36 cellular contexts compared by ENCODE assay signal in genomic region chr4:99290848-99291786, GRCh38. TPM values are rescaled to one million over a fixed set of nuclear protein-coding genes. Genes with fewer than 3 reads are reported as not detected.
"Had no signal": no experiment of that assay in that cellular context is flagged by ENCODE, and none has a peak within 500 bp of the region (broad histone marks: within the 10 kb centered on the region; RNA-seq: fewer than 3 reads in every experiment).

Gene ADH1A (minus strand): TSS chr4:99290985. CDS start chr4:99290914, 71 bp downstream.

- H3K4me1 Mint-ChIP-seq: activated B cell treated with CpG ODN at 0.5 μM for 24 hours; activated naive CD4-positive, alpha-beta T cell treated with anti-CD3 and anti-CD28 coated beads, Interleukin-2, amount 10 ng/mL, durations not matched to agents 7 days and 5 days; activated naive CD8-positive, alpha-beta T cell treated with anti-CD3 and anti-CD28 coated beads, Interleukin-2, amount 50 U/mL, for 24 hours; brain had no signal

- H3K4me3 ChIP-seq: K562 had no signal

- DNase-seq: activated B cell treated with CpG ODN at 0.5 μM for 24 hours; activated CD4-positive, alpha-beta memory T cell treated with anti-CD3 and anti-CD28 coated beads for 36 hours; activated CD4-positive, alpha-beta T cell treated with anti-CD3 and anti-CD28 coated beads for 4 hours; activated CD4-positive, alpha-beta T cell treated with anti-CD3 and anti-CD28 coated beads, Interleukin-2, amount 50 U/mL, for 1 hour; activated CD4-positive, CD25-positive, alpha-beta regulatory T cell treated with anti-CD3 and anti-CD28 coated beads, Interleukin-2, amount 50 U/mL, for 72 hours; activated CD8-positive, alpha-beta memory T cell treated with anti-CD3 and anti-CD28 coated beads, Interleukin-2, amount 50 U/mL, for 4 hours; activated naive CD4-positive, alpha-beta T cell treated with anti-CD3 and anti-CD28 coated beads, Interleukin-2, amount 10 ng/mL, durations not matched to agents 7 days and 5 days; activated naive CD8-positive, alpha-beta T cell treated with anti-CD3 and anti-CD28 coated beads, Interleukin-2, amount 50 U/mL, for 24 hours; activated T-cell treated with anti-CD3 and anti-CD28 coated beads for 4 hours; activated T-cell treated with anti-CD3 and anti-CD28 coated beads, Interleukin-2, amount 50 U/mL, for 4 hours; anterior cingulate cortex; caudate nucleus; NCI-H1105; NCI-H1417 treated with DMSO at 0.1 percent for 48 hours; NCI-H187 treated with DMSO at 0.1 percent for 48 hours; NCI-H2081; NCI-H226; NCI-H446 treated with DMSO at 0.1 percent for 48 hours; NCI-H524; PC-3; SIG-M5; SW 1271; T-helper 1 cell; T-helper 2 cell; T-helper 9 cell had no signal

- H3K4me3 Mint-ChIP-seq: activated B cell treated with CpG ODN at 0.5 μM for 24 hours; activated CD4-positive, alpha-beta memory T cell treated with anti-CD3 and anti-CD28 coated beads for 36 hours; activated naive CD4-positive, alpha-beta T cell treated with anti-CD3 and anti-CD28 coated beads, Interleukin-2, amount 10 ng/mL, durations not matched to agents 7 days and 5 days; activated naive CD8-positive, alpha-beta T cell; activated naive CD8-positive, alpha-beta T cell treated with anti-CD3 and anti-CD28 coated beads, Interleukin-2, amount 50 U/mL, for 24 hours; activated T-cell treated with anti-CD3 and anti-CD28 coated beads, Interleukin-2, amount 50 U/mL, for 4 hours; activated T-helper 1 cell treated with anti-CD3 and anti-CD28 coated beads, Interleukin-12 subunit alpha, Interleukin-12 subunit beta, Interleukin-2, Interleukin-4 antibody, amounts not matched to agents 30 ng/mL and 10 ng/mL and 1 ng/mL, durations not matched to agents 14 hours and 24 hours and 36 hours; brain had no signal

- H3K27me3 Mint-ChIP-seq: activated B cell treated with CpG ODN at 0.5 μM for 24 hours; activated naive CD4-positive, alpha-beta T cell treated with anti-CD3 and anti-CD28 coated beads, Interleukin-2, amount 10 ng/mL, durations not matched to agents 7 days and 5 days; brain had no signal

- ATAC-seq: activated naive CD8-positive, alpha-beta T cell treated with anti-CD3 and anti-CD28 coated beads, Interleukin-2, amount 50 U/mL, for 24 hours; activated T-cell treated with anti-CD3 and anti-CD28 coated beads, Interleukin-2, amount 50 U/mL, for 4 hours; K562; PC-3; Right ventricle myocardium inferior; SK-N-SH treated with all-trans-retinoic acid at 6 μM for 48 hours had no signal

- H3K27ac Mint-ChIP-seq: activated B cell treated with CpG ODN at 0.5 μM for 24 hours; activated CD4-positive, alpha-beta memory T cell treated with anti-CD3 and anti-CD28 coated beads for 36 hours; activated naive CD4-positive, alpha-beta T cell treated with anti-CD3 and anti-CD28 coated beads, Interleukin-2, amount 10 ng/mL, durations not matched to agents 7 days and 5 days; activated naive CD8-positive, alpha-beta T cell; activated naive CD8-positive, alpha-beta T cell treated with anti-CD3 and anti-CD28 coated beads, Interleukin-2, amount 50 U/mL, for 24 hours; activated T-helper 1 cell treated with anti-CD3 and anti-CD28 coated beads, Interleukin-12 subunit alpha, Interleukin-12 subunit beta, Interleukin-2, Interleukin-4 antibody, amounts not matched to agents 30 ng/mL and 10 ng/mL and 1 ng/mL, durations not matched to agents 14 hours and 24 hours and 36 hours; brain had no signal

- H3K27ac ChIP-seq: RWPE1, VCaP had no signal

- H3K36me3 Mint-ChIP-seq: activated CD4-positive, alpha-beta memory T cell treated with anti-CD3 and anti-CD28 coated beads for 36 hours; activated naive CD4-positive, alpha-beta T cell treated with anti-CD3 and anti-CD28 coated beads, Interleukin-2, amount 10 ng/mL, durations not matched to agents 7 days and 5 days; brain had no signal

RNA-seq across cellular contexts. Expression of gene ADH1A, which starts in this region (rescaled TPM):
- total RNA-seq: activated B cell treated with CpG ODN at 0.5 μM for 24 hours; activated CD4-positive, alpha-beta memory T cell treated with anti-CD3 and anti-CD28 coated beads for 36 hours; activated T-cell treated with anti-CD3 and anti-CD28 coated beads, Interleukin-2, amount 50 U/mL, for 4 hours; activated T-helper 1 cell treated with anti-CD3 and anti-CD28 coated beads, Interleukin-12 subunit alpha, Interleukin-12 subunit beta, Interleukin-2, Interleukin-4 antibody, amounts not matched to agents 30 ng/mL and 10 ng/mL and 1 ng/mL, durations not matched to agents 14 hours and 24 hours and 36 hours; bronchial epithelial cell; K562; M059J; PC-3; SK-MEL-5 had no signal
- polyA plus RNA-seq: K562 had no signal
